In genomic region chr10:50659016-50659864, GRCh38 we compare ENCODE assay signal across 1 cellular context.
TF ChIP-seq lines count a peak whose summit lies in the region.

No MANE protein-coding gene starts in this region.

TF ChIP-seq in GM12878, 131 proteins besides CTCF, POLR2A, EP300 and RAD21:
- TF ChIP-seq MLLT1 (IDR thresholded peaks at IDR 0.05), result peak; percentile 78
TF ChIP-seq in GM12878: peak in this region for 1; not testable (repeated sequence) for 130.
